Comparison of ENCODE assay signal across 23 cellular contexts in the genomic region with DNA sequence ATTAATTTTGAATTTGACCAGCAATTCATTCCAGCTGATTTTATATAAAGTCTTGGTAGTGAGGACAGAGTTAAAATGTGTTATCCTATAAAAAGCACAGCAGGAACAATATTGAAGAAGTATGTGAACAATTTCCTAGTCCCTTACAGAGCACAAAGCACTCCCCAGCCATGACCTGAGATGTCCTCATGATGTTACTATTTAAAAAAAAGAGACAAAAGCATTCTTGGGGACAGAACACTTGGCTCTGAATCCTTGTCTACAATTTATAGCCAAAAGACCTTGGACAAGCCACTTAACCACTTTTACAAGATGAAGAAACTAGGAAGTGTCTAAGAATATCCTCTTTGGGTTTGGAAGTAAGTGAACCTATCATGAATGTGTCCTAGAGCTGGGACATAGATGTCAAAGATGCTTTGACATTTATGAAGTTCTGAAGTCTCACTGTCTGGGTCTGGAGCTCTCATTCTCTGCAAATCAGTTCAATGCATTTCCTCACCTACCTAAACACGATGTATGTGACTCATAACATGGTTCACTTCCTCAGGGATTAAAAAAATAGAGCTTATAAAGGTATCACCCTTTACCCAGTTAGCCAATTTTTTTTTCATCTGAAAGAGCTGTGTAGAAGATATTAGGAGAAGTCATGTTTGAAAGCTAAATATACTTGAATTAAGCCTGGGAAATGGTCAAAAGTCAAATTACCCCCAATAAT.
DNase-seq lines count a peak whose midpoint lies in the region; ATAC-seq, FAIRE-seq and TF ChIP-seq lines count a peak whose summit lies in the region.
"Had no signal": no experiment of that assay in that cellular context is flagged by ENCODE, and none has a peak within 500 bp of the region (broad histone marks: within the 10 kb centered on the region; RNA-seq: fewer than 3 reads in every experiment).

No MANE protein-coding gene starts in this region.

- POLR2A ChIA-PET in activated CD4-positive, alpha-beta T cell treated with anti-CD3 and anti-CD28 coated beads, Interleukin-2, amount 10 ng/mL, durations not matched to agents 7 days and 5 days (lab: Charles Lee) = no interaction called here

- peaks cover 2% of the 10 kb centered on the region for H3K9me3 Mint-ChIP-seq in activated CD4-positive, alpha-beta T cell treated with anti-CD3 and anti-CD28 coated beads, Interleukin-2, amount 10 ng/mL, durations not matched to agents 7 days and 5 days
- H3K9me3 Mint-ChIP-seq: activated CD4-positive, alpha-beta memory T cell treated with anti-CD3 and anti-CD28 coated beads, Interleukin-2, amount 10 ng/mL, durations not matched to agents 7 days and 5 days; activated T-cell treated with anti-CD3 and anti-CD28 coated beads, Interleukin-2, amount 50 U/mL, for 24 hours; stimulated activated effector memory CD8-positive, alpha-beta T cell treated with anti-CD3 and anti-CD28 coated beads, Interleukin-12 subunit alpha, Interleukin-12 subunit beta, amount 100 ng/mL, for 72 hours had no signal

- CTCF ChIA-PET in activated CD4-positive, alpha-beta T cell treated with anti-CD3 and anti-CD28 coated beads, Interleukin-2, amount 10 ng/mL, durations not matched to agents 7 days and 5 days (lab: Charles Lee) = no interaction called here

- H3K4me1 ChIP-seq in kidney (ENCODE audit: control insufficient read depth in 1 of 2, insufficient read depth in 1 of 2, low read depth in 1 of 2, low read length in 2 of 2) (peaks cover 37 to 45% of the 10 kb centered on the region in 2 donors), suprapubic skin (peaks cover 39% of the 10 kb centered on the region)

- no peaks in the 10 kb centered on the region for H3K4me1 Mint-ChIP-seq in activated CD4-positive, alpha-beta T cell treated with anti-CD3 and anti-CD28 coated beads, Interleukin-2, amount 10 ng/mL, durations not matched to agents 7 days and 5 days
- H3K4me1 Mint-ChIP-seq: activated CD4-positive, alpha-beta memory T cell treated with anti-CD3 and anti-CD28 coated beads, Interleukin-2, amount 10 ng/mL, durations not matched to agents 7 days and 5 days; activated naive CD8-positive, alpha-beta T cell treated with anti-CD3 and anti-CD28 coated beads for 36 hours; CD4-positive, CD25-positive, alpha-beta regulatory T cell; stimulated activated effector memory CD8-positive, alpha-beta T cell treated with anti-CD3 and anti-CD28 coated beads, Interleukin-12 subunit alpha, Interleukin-12 subunit beta, amount 100 ng/mL, for 72 hours had no signal

- WGBS in suprapubic skin = 13% methylated on average over 1 of the region's 1 CpG

- no peak overlapping the region for H3K9ac ChIP-seq in kidney (ENCODE audit: low read length in 2 of 2)
- H3K9ac ChIP-seq: KMS-11 had no signal

- DNase-seq in MV-4-11 (lab: John Stamatoyannopoulos, UW) (peak; percentile 10), coronary artery (ENCODE audit: low spot score) (no peak), kidney (no peak), suprapubic skin (ENCODE audit: low spot score in 2 of 2) (no peak), NCI-H526 treated with DMSO at 0.1 percent for 48 hours (lab: John Stamatoyannopoulos, UW) (no peak), NK-92 (lab: John Stamatoyannopoulos, UW; ENCODE audit: unreplicated experiment) (no peak)
- no peak for DNase-seq in activated CD4-positive, alpha-beta T cell treated with anti-CD3 and anti-CD28 coated beads, Interleukin-2, amount 10 ng/mL, durations not matched to agents 7 days and 5 days
- DNase-seq: activated CD4-positive, alpha-beta memory T cell treated with anti-CD3 and anti-CD28 coated beads, Interleukin-2, amount 10 ng/mL, durations not matched to agents 7 days and 5 days; activated naive CD8-positive, alpha-beta T cell treated with anti-CD3 and anti-CD28 coated beads for 36 hours; activated T-cell treated with anti-CD3 and anti-CD28 coated beads, Interleukin-2, amount 50 U/mL, for 24 hours; CD4-positive, CD25-positive, alpha-beta regulatory T cell; effector CD8-positive, alpha-beta T cell; NCI-H1105 treated with DMSO at 0.1 percent for 48 hours; NCI-H2171 treated with DMSO at 0.1 percent for 48 hours; stimulated activated CD4-positive, alpha-beta T cell treated with anti-CD3 and anti-CD28 coated beads, Interleukin-12 subunit alpha, Interleukin-12 subunit beta, amount 100 ng/mL, for 4 hours; upper lobe of left lung had no signal

- no peak for ATAC-seq in GM18519 (IDR thresholded peaks at IDR 0.05; ENCODE audit: low FRiP score, unreplicated experiment)
- ATAC-seq: HCT116; left lobe of liver; stimulated activated effector memory CD8-positive, alpha-beta T cell treated with anti-CD3 and anti-CD28 coated beads, Interleukin-12 subunit alpha, Interleukin-12 subunit beta, amount 100 ng/mL, for 72 hours had no signal

- H3K27ac ChIP-seq in coronary artery = peak overlapping the region; percentile 62 to 69
- peak overlapping the region; percentile 17 to 84 for H3K27ac ChIP-seq in kidney (ENCODE audit: low read depth in 2 of 2, low read length in 2 of 2)
- H3K27ac ChIP-seq in suprapubic skin = peak overlapping the region; percentile 34
- H3K27ac ChIP-seq: cardiac muscle cell, KMS-11, upper lobe of left lung had no signal

- H3K27ac Mint-ChIP-seq in activated CD4-positive, alpha-beta T cell treated with anti-CD3 and anti-CD28 coated beads, Interleukin-2, amount 10 ng/mL, durations not matched to agents 7 days and 5 days = no peak overlapping the region
- H3K27ac Mint-ChIP-seq: activated CD4-positive, alpha-beta memory T cell treated with anti-CD3 and anti-CD28 coated beads, Interleukin-2, amount 10 ng/mL, durations not matched to agents 7 days and 5 days; activated naive CD8-positive, alpha-beta T cell treated with anti-CD3 and anti-CD28 coated beads for 36 hours; activated T-cell treated with anti-CD3 and anti-CD28 coated beads, Interleukin-2, amount 50 U/mL, for 24 hours; CD4-positive, CD25-positive, alpha-beta regulatory T cell; stimulated activated effector memory CD8-positive, alpha-beta T cell treated with anti-CD3 and anti-CD28 coated beads, Interleukin-12 subunit alpha, Interleukin-12 subunit beta, amount 100 ng/mL, for 72 hours had no signal

- intact Hi-C loops in kidney (cut with DNase I) = no loop called here

- H3K4me3 Mint-ChIP-seq in activated CD4-positive, alpha-beta T cell treated with anti-CD3 and anti-CD28 coated beads, Interleukin-2, amount 10 ng/mL, durations not matched to agents 7 days and 5 days = no peak overlapping the region
- H3K4me3 Mint-ChIP-seq: activated CD4-positive, alpha-beta memory T cell treated with anti-CD3 and anti-CD28 coated beads, Interleukin-2, amount 10 ng/mL, durations not matched to agents 7 days and 5 days; activated naive CD8-positive, alpha-beta T cell treated with anti-CD3 and anti-CD28 coated beads for 36 hours; activated T-cell treated with anti-CD3 and anti-CD28 coated beads, Interleukin-2, amount 50 U/mL, for 24 hours; CD4-positive, CD25-positive, alpha-beta regulatory T cell; stimulated activated effector memory CD8-positive, alpha-beta T cell treated with anti-CD3 and anti-CD28 coated beads, Interleukin-12 subunit alpha, Interleukin-12 subunit beta, amount 100 ng/mL, for 72 hours had no signal

- peaks cover 0 to 4% of the 10 kb centered on the region in 2 donors for H3K36me3 ChIP-seq in kidney (ENCODE audit: control insufficient read depth in 1 of 2, insufficient read depth in 2 of 2, low read length in 2 of 2)
- H3K36me3 ChIP-seq in suprapubic skin = no peaks in the 10 kb centered on the region
- H3K36me3 ChIP-seq: cardiac muscle cell, upper lobe of left lung had no signal

- H3K4me3 ChIP-seq in coronary artery = no peak overlapping the region
- no peak overlapping the region for H3K4me3 ChIP-seq in kidney (ENCODE audit: low read length in 2 of 2)
- H3K4me3 ChIP-seq in suprapubic skin = no peak overlapping the region
- H3K4me3 ChIP-seq: cardiac muscle cell, upper lobe of left lung had no signal

- H3K27me3 ChIP-seq in suprapubic skin = no peaks in the 10 kb centered on the region
- H3K27me3 ChIP-seq: cardiac muscle cell, upper lobe of left lung had no signal

- H3K9me3 ChIP-seq in kidney (ENCODE audit: control insufficient read depth in 1 of 2, low read length in 2 of 2) = no peaks in the 10 kb centered on the region
- H3K9me3 ChIP-seq in suprapubic skin = no peaks in the 10 kb centered on the region
- H3K9me3 ChIP-seq: upper lobe of left lung had no signal

- no peak for TF ChIP-seq EP300 in suprapubic skin (IDR thresholded peaks at IDR 0.05)

- TF ChIP-seq CTCF in coronary artery (IDR thresholded peaks at IDR 0.05) (no peak), kidney (IDR thresholded peaks at IDR 0.05; ENCODE audit: borderline replicate concordance, extremely low read depth, insufficient read depth) (no peak), suprapubic skin (IDR thresholded peaks at IDR 0.05) (no peak)

- no peaks in the 10 kb centered on the region for H3K36me3 Mint-ChIP-seq in activated CD4-positive, alpha-beta T cell treated with anti-CD3 and anti-CD28 coated beads, Interleukin-2, amount 10 ng/mL, durations not matched to agents 7 days and 5 days (ENCODE audit: low read depth)
- H3K36me3 Mint-ChIP-seq: activated naive CD8-positive, alpha-beta T cell treated with anti-CD3 and anti-CD28 coated beads for 36 hours; CD4-positive, CD25-positive, alpha-beta regulatory T cell; stimulated activated effector memory CD8-positive, alpha-beta T cell treated with anti-CD3 and anti-CD28 coated beads, Interleukin-12 subunit alpha, Interleukin-12 subunit beta, amount 100 ng/mL, for 72 hours had no signal

- no peak for FAIRE-seq in kidney (lab: Jason Lieb, UNC)
- FAIRE-seq: GM18507 had no signal

- H3K27me3 Mint-ChIP-seq in activated CD4-positive, alpha-beta T cell treated with anti-CD3 and anti-CD28 coated beads, Interleukin-2, amount 10 ng/mL, durations not matched to agents 7 days and 5 days = peaks cover 15% of the 10 kb centered on the region

- TF ChIP-seq POLR2A in suprapubic skin (IDR thresholded peaks at IDR 0.05) = no peak
